Comparison of ENCODE assay signal across 11 cellular contexts in genomic region chr12:41061189-41061588, GRCh38.
"Had no signal": no experiment of that assay in that cellular context is flagged by ENCODE, and none has a peak within 500 bp of the region (broad histone marks: within the 10 kb centered on the region; RNA-seq: fewer than 3 reads in every experiment).

No MANE protein-coding gene starts in this region.

- DNase-seq: activated CD4-positive, alpha-beta T cell treated with anti-CD3 and anti-CD28 coated beads, Interleukin-2, amount 50 U/mL, for 1 hour; activated CD8-positive, alpha-beta memory T cell treated with anti-CD3 and anti-CD28 coated beads for 24 hours; anterior cingulate cortex; dorsolateral prefrontal cortex; endodermal cell; heart left ventricle; trophoblast cell had no signal

- H3K4me3 ChIP-seq: dorsolateral prefrontal cortex, heart left ventricle, lung had no signal

- H3K36me3 ChIP-seq: heart left ventricle had no signal

- ATAC-seq: heart left ventricle; stimulated activated memory B cell treated with anti-CD40 and anti-IgM and Interleukin-4, amounts not matched to agents 10 μg/mL and 1 μg/mL and 100 μg/mL, for 72 hours had no signal

- H3K27ac ChIP-seq: dorsolateral prefrontal cortex, heart left ventricle had no signal

- H3K27me3 ChIP-seq: dorsolateral prefrontal cortex, heart left ventricle had no signal

- H3K9me3 ChIP-seq: heart left ventricle had no signal

- FAIRE-seq: bronchial epithelial cell, frontal cortex had no signal
